In genomic region chr6:37889015-37889885, GRCh38 we compare ENCODE assay signal across 23 cellular contexts.
DNase-seq lines count a peak whose midpoint lies in the region; ATAC-seq, FAIRE-seq and TF ChIP-seq lines count a peak whose summit lies in the region.
"Had no signal": no experiment of that assay in that cellular context is flagged by ENCODE, and none has a peak within 500 bp of the region (broad histone marks: within the 10 kb centered on the region; RNA-seq: fewer than 3 reads in every experiment).

No MANE protein-coding gene starts in this region.

- 0 out of 2 replicates have a peak, but pooled peaks have one; percentile 26 for ATAC-seq in Panc1
- ATAC-seq: activated naive CD8-positive, alpha-beta T cell treated with anti-CD3 and anti-CD28 coated beads, Interleukin-2, amount 50 U/mL, for 24 hours; naive thymus-derived CD8-positive, alpha-beta T cell; stimulated activated naive CD8-positive, alpha-beta T cell treated with anti-CD3 and anti-CD28 coated beads, Interleukin-15, amount 100 ng/mL, for 72 hours had no signal

- peak overlapping the region; percentile 39 for H3K9ac ChIP-seq in endocrine pancreas (ENCODE audit: control insufficient read depth, insufficient read depth, low read length)

- POLR2A ChIA-PET in Panc1 (lab: Charles Lee): no interaction called here

- CTCF ChIA-PET in Panc1 (lab: Charles Lee): no interaction called here

- no peak overlapping the region for H3K4me3 ChIP-seq in ACC112 (ENCODE audit: low read depth, low read length)
- no peak overlapping the region for H3K4me3 ChIP-seq in Panc1 (ENCODE audit: low read depth in 2 of 2, low read length in 2 of 2)
- H3K4me3 ChIP-seq in endocrine pancreas (ENCODE audit: control insufficient read depth, insufficient read depth, low read length): no peak overlapping the region
- no peak overlapping the region for H3K4me3 ChIP-seq in small intestine (ENCODE audit: low read depth in 1 of 2, low read length in 2 of 2)

- H3K79me2 ChIP-seq in ACC112 (ENCODE audit: control insufficient read depth, insufficient read depth, low read length, unreplicated experiment): peaks cover 81% of the 10 kb centered on the region

- no peak for FAIRE-seq in small intestine (lab: Jason Lieb, UNC)

- intact Hi-C loops in Panc1 (cut with micrococcal nuclease; ENCODE audit: unreplicated experiment): no loop called here

- H2AFZ ChIP-seq in ACC112 (ENCODE audit: low read length, unreplicated experiment): no peak overlapping the region

- H3K36me3 ChIP-seq in ACC112 (ENCODE audit: insufficient read depth, low read length) (0 out of 2 replicates have a peak, but pooled peaks cover 7% of the 10 kb centered on the region), Panc1 (ENCODE audit: control insufficient read depth, insufficient read depth, low read length) (no peaks in the 10 kb centered on the region), endocrine pancreas (ENCODE audit: control insufficient read depth, insufficient read depth, low read length) (peaks cover 1% of the 10 kb centered on the region), small intestine (ENCODE audit: control insufficient read depth in 2 of 2, insufficient read depth in 2 of 2, low read length in 2 of 2) (no peaks in the 10 kb centered on the region)
- H3K36me3 ChIP-seq: BE2C had no signal

- H3K27ac ChIP-seq in ACC112 (ENCODE audit: low read depth, low read length) (peak overlapping the region; percentile 6; the same call in 1 of the 2 replicates), Panc1 (ENCODE audit: low read length) (no peak overlapping the region), small intestine (ENCODE audit: low read depth in 1 of 2, low read length in 1 of 2) (no peak overlapping the region), substantia nigra (ENCODE audit: low read depth, low read length, poor library complexity, severe bottlenecking) (no peak overlapping the region)

- BruUV-seq in Panc1 (replicated peaks; lab: Mats Ljungman, UMichigan): no TSS peak

- peaks cover 11% of the 10 kb centered on the region for H3K4me1 ChIP-seq in ACC112 (ENCODE audit: control insufficient read depth, insufficient read depth, low read length, unreplicated experiment)
- peaks cover 12% of the 10 kb centered on the region; the same call in 1 of the 2 replicates for H3K4me1 ChIP-seq in Panc1 (ENCODE audit: control insufficient read depth, insufficient read depth, low read length)
- no peaks in the 10 kb centered on the region for H3K4me1 ChIP-seq in endocrine pancreas (ENCODE audit: control insufficient read depth, insufficient read depth, low read length)
- H3K4me1 ChIP-seq in small intestine (ENCODE audit: control insufficient read depth in 2 of 2, insufficient read depth in 1 of 2, low read depth in 1 of 2, low read length in 1 of 2): no peaks in the 10 kb centered on the region

- no peaks in the 10 kb centered on the region for H3K27me3 ChIP-seq in ACC112 (ENCODE audit: insufficient read depth, low read length)
- H3K27me3 ChIP-seq in Panc1 (ENCODE audit: control insufficient read depth, insufficient read depth, low read length): no peaks in the 10 kb centered on the region
- no peaks in the 10 kb centered on the region for H3K27me3 ChIP-seq in endocrine pancreas (ENCODE audit: control insufficient read depth, insufficient read depth, low read length)
- H3K27me3 ChIP-seq in small intestine (ENCODE audit: control insufficient read depth in 2 of 2, insufficient read depth in 2 of 2, low read length in 2 of 2): no peaks in the 10 kb centered on the region
- H3K27me3 ChIP-seq: BE2C had no signal

- DNase-seq in Panc1 (ENCODE audit: low read depth, low spot score): no peak
- DNase-seq in lung microvascular endothelial cell (ENCODE audit: low read depth in 2 of 2): peak; percentile 15 to 38
- no peak for DNase-seq in NCI-H510A (lab: John Stamatoyannopoulos, UW)
- no peak for DNase-seq in small intestine
- DNase-seq in substantia nigra (lab: John Stamatoyannopoulos, UW): no peak
- no peak for DNase-seq in activated T-cell treated with anti-CD3 and anti-CD28 coated beads, Interleukin-2, amount 50 U/mL, for 1 hour
- DNase-seq: activated CD4-positive, alpha-beta T cell treated with anti-CD3 and anti-CD28 coated beads, Interleukin-2, amount 10 ng/mL, durations not matched to agents 7 days and 5 days; activated effector memory CD4-positive, alpha-beta T cell treated with Interleukin-2 at 50 U/mL for 16 hours; activated naive CD8-positive, alpha-beta T cell treated with anti-CD3 and anti-CD28 coated beads, Interleukin-2, amount 50 U/mL, for 24 hours; BE2C; COR-L47; mesendoderm; naive thymus-derived CD8-positive, alpha-beta T cell; NCI-H1436; NCI-H774; posterior cingulate gyrus; SHP77 treated with DMSO at 0.1 percent for 48 hours; stimulated activated CD4-positive, alpha-beta T cell treated with anti-CD3 and anti-CD28 coated beads, Interleukin-4, amount 100 ng/mL, for 24 hours; stimulated activated naive CD8-positive, alpha-beta T cell treated with anti-CD3 and anti-CD28 coated beads, Interleukin-15, amount 100 ng/mL, for 72 hours; T-helper 1 cell; trophoblast cell had no signal

- TF ChIP-seq CTCF in Panc1 (IDR thresholded peaks at IDR 0.05): no peak

- in situ Hi-C loops in Panc1 (cut with HindIII; ENCODE audit: low pct_unique_long_range_greater_than_20kb, low sequenced_read_pairs): no loop called here

- 72 to 87% (median 79%) methylated on average over 4 of the region's 4 CpGs for WGBS in small intestine, 3 donors

- H3K9me3 ChIP-seq in Panc1 (ENCODE audit: control insufficient read depth, insufficient read depth, low read depth, low read length) (no peaks in the 10 kb centered on the region), endocrine pancreas (ENCODE audit: control insufficient read depth, low read length) (no peaks in the 10 kb centered on the region), small intestine (ENCODE audit: control insufficient read depth, low read depth) (no peaks in the 10 kb centered on the region)
- H3K9me3 ChIP-seq: BE2C had no signal

Comparison
In these comparisons a context has a peak if more than half of its experiments do, and no peak if none do; other contexts are left out.
1. DNase-seq: peak in lung microvascular endothelial cell (2 of 2); none in Panc1 (single experiment), NCI-H510A (single experiment), small intestine (single experiment), substantia nigra (0 of 49) and activated T-cell treated with anti-CD3 and anti-CD28 coated beads, Interleukin-2, amount 50 U/mL, for 1 hour (single experiment).